9 cellular contexts compared by ENCODE assay signal in the genomic region with DNA sequence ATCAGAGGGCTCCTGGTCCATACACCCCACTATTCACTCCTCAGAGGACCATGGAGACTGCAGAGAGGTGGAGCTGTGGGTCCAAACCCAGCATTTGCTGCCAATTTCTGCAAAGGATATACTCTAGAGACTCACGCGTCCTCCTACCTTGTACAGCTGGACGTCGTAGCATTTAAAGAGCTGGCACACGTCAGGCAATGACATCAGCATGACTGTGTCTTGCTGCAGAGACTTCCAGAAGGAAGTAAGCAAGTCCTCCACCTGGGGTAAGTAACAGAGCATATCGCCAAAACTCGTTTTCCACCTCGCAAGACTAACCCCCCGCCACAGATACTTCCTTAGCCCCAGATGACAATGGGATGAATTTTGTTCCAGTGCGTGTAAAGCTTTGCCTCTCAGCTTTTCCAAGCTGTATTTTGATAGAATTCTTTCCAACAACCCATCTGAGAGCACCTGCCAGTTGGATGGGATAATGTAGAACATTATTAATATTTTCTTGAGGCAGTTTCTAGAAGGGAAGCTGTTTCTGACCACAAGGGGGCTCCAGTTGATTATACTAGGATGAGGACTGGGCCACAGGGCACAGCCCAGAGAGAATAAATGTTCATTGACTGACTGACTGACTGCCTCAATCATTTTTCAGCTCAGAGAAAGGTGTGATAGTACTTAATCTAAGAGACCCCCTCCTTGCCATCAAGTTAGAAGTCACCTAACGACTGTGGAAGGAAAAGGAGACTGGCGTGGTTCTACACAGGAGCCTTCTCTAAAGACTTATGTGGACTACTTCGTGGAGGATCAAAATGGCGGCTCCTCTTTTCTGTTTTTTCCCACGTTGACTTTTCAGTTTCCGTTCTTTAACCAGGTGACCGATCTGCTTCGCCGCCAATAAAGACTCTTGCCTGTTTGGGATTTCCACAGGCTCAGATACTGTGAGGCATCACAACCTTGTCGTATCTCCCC. TPM values are rescaled to one million over a fixed set of nuclear protein-coding genes. Genes with fewer than 3 reads are reported as not detected.
A peak's percentile ranks its signal among the peaks of the same experiment; 100 is the strongest.
DNase-seq lines count a peak whose midpoint lies in the region; ATAC-seq, FAIRE-seq and TF ChIP-seq lines count a peak whose summit lies in the region.
"Had no signal": no experiment of that assay in that cellular context is flagged by ENCODE, and none has a peak within 500 bp of the region (broad histone marks: within the 10 kb centered on the region; RNA-seq: fewer than 3 reads in every experiment).

No MANE protein-coding gene starts in this region.

- H3K36me3 Mint-ChIP-seq in activated T-cell treated with anti-CD3 and anti-CD28 coated beads, Interleukin-2, amount 50 U/mL, for 72 hours (ENCODE audit: insufficient read depth in 2 of 2), result no peaks in the 10 kb centered on the region

- TF ChIP-seq RAD21 in HCT116 (IDR thresholded peaks at IDR 0.05; ENCODE audit: low read depth), result peak; percentile 91

- H3K27me3 Mint-ChIP-seq in activated T-cell treated with anti-CD3 and anti-CD28 coated beads, Interleukin-2, amount 50 U/mL, for 72 hours (ENCODE audit: low read depth), result no peaks in the 10 kb centered on the region
- H3K27me3 Mint-ChIP-seq: stimulated activated naive CD8-positive, alpha-beta T cell treated with anti-CD3 and anti-CD28 coated beads, Interleukin-15, Interleukin-2, amounts not matched to agents 100 ng/mL and 50 ng/mL, for 24 hours had no signal

- H3K9me2 ChIP-seq in HCT116 (ENCODE audit: insufficient read depth) (no peaks in the 10 kb centered on the region), PC-3 (replicated peaks; ENCODE audit: low read length) (no peaks in the 10 kb centered on the region)

- FAIRE-seq in pancreas (lab: Jason Lieb, UNC), result no peak

- H3K36me3 ChIP-seq in HCT116 (ENCODE audit: control insufficient read depth in 1 of 2, insufficient read depth in 2 of 2, low read length in 2 of 2), result no peaks in the 10 kb centered on the region
- no peaks in the 10 kb centered on the region for H3K36me3 ChIP-seq in PC-3 (ENCODE audit: low read depth, low read length)
- H3K36me3 ChIP-seq in pancreas, result no peaks in the 10 kb centered on the region
- H3K36me3 ChIP-seq in uterus, result no peaks in the 10 kb centered on the region

- H4K20me1 ChIP-seq in HCT116 (ENCODE audit: insufficient read depth), result no peaks in the 10 kb centered on the region
- H4K20me1 ChIP-seq in PC-3 (ENCODE audit: low read length), result no peaks in the 10 kb centered on the region

- H3K9me3 ChIP-seq in HCT116 (ENCODE audit: control insufficient read depth in 1 of 2, insufficient read depth in 1 of 2, low read depth in 1 of 2, low read length in 2 of 2), result no peaks in the 10 kb centered on the region
- H3K9me3 ChIP-seq in PC-3 (ENCODE audit: low read length), result no peaks in the 10 kb centered on the region
- H3K9me3 ChIP-seq in pancreas, result no peaks in the 10 kb centered on the region
- H3K9me3 ChIP-seq in uterus, result no peaks in the 10 kb centered on the region

- peak; percentile 49 for DNase-seq in HCT116 (ENCODE audit: low read depth, low spot score)
- peak; percentile 89 for DNase-seq in PC-3
- peak; percentile 60 to 66 for DNase-seq in activated T-cell treated with anti-CD3 and anti-CD28 coated beads, Interleukin-2, amount 50 U/mL, for 72 hours
- peak; percentile 84 for DNase-seq in fibroblast of villous mesenchyme (ENCODE audit: low read depth)
- peak in 3 of 6 donors; percentile 20 to 42 (median 42) for DNase-seq in pancreas
- DNase-seq in uterus, result peak; percentile 36 to 64

- POLR2A ChIA-PET in HCT116 (lab: Charles Lee) (no interaction called here), PC-3 (lab: Charles Lee; ENCODE audit: unreplicated experiment) (interaction anchor here (0.6 kb wide), 2 partner anchors 31 to 286 kb away, joined by 3 to 5 read pairs; no protein-coding TSS in a partner anchor)

- no peaks in the 10 kb centered on the region for H3F3A ChIP-seq in PC-3 (ENCODE audit: low read length, unreplicated experiment)

- H3K4me3 ChIP-seq in HCT116 (replicated peaks in 1 of 2; ENCODE audit: low read depth in 1 of 2, low read length in 2 of 2) (no peak overlapping the region), PC-3 (ENCODE audit: low read length) (peak overlapping the region; percentile 48), fibroblast of villous mesenchyme (ENCODE audit: low read depth, low read length) (no peak overlapping the region), pancreas (no peak overlapping the region), uterus (no peak overlapping the region)

- H3K27ac ChIP-seq in C4-2B, result no peak overlapping the region
- no peak overlapping the region for H3K27ac ChIP-seq in HCT116 (ENCODE audit: low read depth, low read length)
- H3K27ac ChIP-seq in PC-3 (ENCODE audit: low read length), result peak overlapping the region; percentile 85
- H3K27ac ChIP-seq in pancreas, result no peak overlapping the region
- H3K27ac ChIP-seq in uterus, result no peak overlapping the region

- H3K27me3 ChIP-seq in HCT116 (ENCODE audit: insufficient read depth, low read length), result no peaks in the 10 kb centered on the region
- H3K27me3 ChIP-seq in PC-3 (ENCODE audit: low read length), result no peaks in the 10 kb centered on the region
- H3K27me3 ChIP-seq in pancreas, result no peaks in the 10 kb centered on the region
- H3K27me3 ChIP-seq in uterus, result no peaks in the 10 kb centered on the region

- no peak overlapping the region for H3K4me2 ChIP-seq in HCT116 (ENCODE audit: low read length)
- H3K4me2 ChIP-seq in PC-3 (ENCODE audit: low read length), result peak overlapping the region; percentile 74

- 65 to 70% methylated on average over 20 of the region's 20 CpGs for WGBS in pancreas, 2 donors

- H3K4me3 Mint-ChIP-seq in activated T-cell treated with anti-CD3 and anti-CD28 coated beads, Interleukin-2, amount 50 U/mL, for 72 hours, result no peak overlapping the region
- H3K4me3 Mint-ChIP-seq: stimulated activated naive CD8-positive, alpha-beta T cell treated with anti-CD3 and anti-CD28 coated beads, Interleukin-15, Interleukin-2, amounts not matched to agents 100 ng/mL and 50 ng/mL, for 24 hours had no signal

- TF ChIP-seq POLR2A in HCT116 (IDR thresholded peaks at IDR 0.05; ENCODE audit: borderline replicate concordance, extremely low read depth, insufficient read depth, insufficient read length) (no peak), uterus (IDR thresholded peaks at IDR 0.05) (no peak)

- no peak overlapping the region for H3K27ac Mint-ChIP-seq in activated T-cell treated with anti-CD3 and anti-CD28 coated beads, Interleukin-2, amount 50 U/mL, for 72 hours
- H3K27ac Mint-ChIP-seq: stimulated activated naive CD8-positive, alpha-beta T cell treated with anti-CD3 and anti-CD28 coated beads, Interleukin-15, Interleukin-2, amounts not matched to agents 100 ng/mL and 50 ng/mL, for 24 hours had no signal

- ATAC-seq in HCT116, result peak; percentile 91
- ATAC-seq in PC-3, result peak; percentile 89
- ATAC-seq in activated T-cell treated with anti-CD3 and anti-CD28 coated beads, Interleukin-2, amount 50 U/mL, for 72 hours (replicated peaks in 1 of 2), result peak; percentile 58 to 75
- peak in 3 of 4 donors; percentile 79 to 87 (median 85) for ATAC-seq in pancreas
- no peak for ATAC-seq in HG03521 (IDR thresholded peaks at IDR 0.05; ENCODE audit: unreplicated experiment)

- BruUV-seq in HCT116 (replicated peaks; lab: Mats Ljungman, UMichigan) (no TSS peak), PC-3 (replicated peaks; lab: Mats Ljungman, UMichigan) (TSS peak; percentile 56)

- H3K9ac ChIP-seq in HCT116 (ENCODE audit: low read length) (no peak overlapping the region), PC-3 (ENCODE audit: low read length) (peak overlapping the region; percentile 60)

- no peaks in the 10 kb centered on the region for H3K4me1 Mint-ChIP-seq in activated T-cell treated with anti-CD3 and anti-CD28 coated beads, Interleukin-2, amount 50 U/mL, for 72 hours (ENCODE audit: low read depth)

- TF ChIP-seq CTCF in C4-2B (conservative IDR thresholded peaks at IDR 0.05), result peak; percentile 87
- TF ChIP-seq CTCF in HCT116 (IDR thresholded peaks at IDR 0.05 in 2 of 3, conservative IDR thresholded peaks at IDR 0.05 in 1 of 3; ENCODE audit: borderline replicate concordance in 1 of 3, insufficient read depth in 1 of 3, low read depth in 2 of 3, low read length in 2 of 3), result peak; percentile 71 to 82 (median 80)
- peak; percentile 87 for TF ChIP-seq CTCF in PC-3 (conservative IDR thresholded peaks at IDR 0.05; ENCODE audit: low read depth, low read length)
- peak; percentile 83 for TF ChIP-seq CTCF in fibroblast of villous mesenchyme (IDR thresholded peaks at IDR 0.05; ENCODE audit: insufficient read depth, low read depth, low read length)
- peak in 3 of 4 donors; percentile 36 to 62 (median 50) for TF ChIP-seq CTCF in pancreas (IDR thresholded peaks at IDR 0.05)
- TF ChIP-seq CTCF in uterus (IDR thresholded peaks at IDR 0.05), result peak; percentile 62 to 71 (median 67)

- intact Hi-C loops in HCT116 (cut with micrococcal nuclease) (loop anchor here (1.0 to 10.0 kb wide), 6 partner anchors 76 to 1030 kb away; no protein-coding TSS in a partner anchor), PC-3 (cut with micrococcal nuclease) (loop anchor here (1.0 to 2.0 kb wide), 6 partner anchors 30 to 454 kb away; partner anchors contain the start of gene MAP4K4), pancreas (cut with DNase I) (loop anchor here in 1 of 3 donors (10.0 kb wide), 1 partner anchor 426 kb away; no protein-coding TSS in a partner anchor), uterus (cut with DNase I; ENCODE audit: low total_unique reads) (no loop called here)

- peak overlapping the region; percentile 31 for H2AFZ ChIP-seq in HCT116 (ENCODE audit: low read depth, low read length, poor library complexity, severe bottlenecking)
- peak overlapping the region; percentile 69 for H2AFZ ChIP-seq in PC-3 (ENCODE audit: low read length)

- no peaks in the 10 kb centered on the region for H3K9me3 Mint-ChIP-seq in activated T-cell treated with anti-CD3 and anti-CD28 coated beads, Interleukin-2, amount 50 U/mL, for 72 hours
- H3K9me3 Mint-ChIP-seq: stimulated activated naive CD8-positive, alpha-beta T cell treated with anti-CD3 and anti-CD28 coated beads, Interleukin-15, Interleukin-2, amounts not matched to agents 100 ng/mL and 50 ng/mL, for 24 hours had no signal

- H3K4me1 ChIP-seq in HCT116 (ENCODE audit: control insufficient read depth in 1 of 2, insufficient read depth in 2 of 2, low read length in 2 of 2), result no peaks in the 10 kb centered on the region
- peaks cover 14% of the 10 kb centered on the region for H3K4me1 ChIP-seq in PC-3 (ENCODE audit: insufficient read depth, low read length)
- no peaks in the 10 kb centered on the region for H3K4me1 ChIP-seq in pancreas
- no peaks in the 10 kb centered on the region for H3K4me1 ChIP-seq in uterus

- CTCF ChIA-PET in HCT116 (lab: Charles Lee), result interaction anchor here (0.5 to 3.2 kb wide), 13 partner anchors 10 to 821 kb away, joined by 3 to 18 read pairs (median 3); no protein-coding TSS in a partner anchor
- CTCF ChIA-PET in PC-3 (lab: Charles Lee), result interaction anchor here (0.7 to 1.9 kb wide), 6 partner anchors 28 to 413 kb away, joined by 4 to 21 read pairs (median 10); partner anchors contain the start of gene CREG2

- RAD21 ChIA-PET in HCT116 (lab: Charles Lee; ENCODE audit: low non-redundant PET in 1 of 2, low total read pairs in 2 of 2, uncharacterized antibody in 2 of 2, unreplicated experiment in 2 of 2), result interaction anchor here (0.5 to 1.1 kb wide), 5 partner anchors 64 to 1024 kb away, joined by 3 to 5 read pairs (median 4); no protein-coding TSS in a partner anchor

- H3K79me2 ChIP-seq in HCT116 (ENCODE audit: insufficient read depth, low read length) (no peaks in the 10 kb centered on the region), PC-3 (ENCODE audit: low read length) (no peaks in the 10 kb centered on the region)

RNA-seq across cellular contexts. Expression of gene CREG2, which starts 31.7 kb away (rescaled TPM):
- 0.12 TPM for total RNA-seq in HCT116 (2021; ENCODE audit: unreplicated experiment)
- 0.16 and 0.29 TPM in 2 replicates for polyA plus RNA-seq in HCT116 (2012)
- total RNA-seq in PC-3 (2014; rRNA removed), result 40.0 and 67.9 TPM in 2 replicates
- total RNA-seq in activated T-cell treated with anti-CD3 and anti-CD28 coated beads, Interleukin-2, amount 50 U/mL, for 72 hours, result not detected
- total RNA-seq in fibroblast of villous mesenchyme, result not detected in 2 replicates
- under 1 TPM in 2 of 6 donors, not detected in 4; 0.12 to 0.19 TPM for total RNA-seq in pancreas
- under 1 TPM in 1 of 2 donors, not detected in 1; 0.05 TPM for polyA plus RNA-seq in pancreas
- total RNA-seq in uterus, result under 1 TPM in 1 of 4 donors, not detected in 3; 0.28 TPM

RNA-seq across cellular contexts. Expression of gene RFX8, which starts 55.9 kb away (rescaled TPM):
- not detected for total RNA-seq in HCT116 (2021; ENCODE audit: unreplicated experiment)
- not detected in 2 replicates for polyA plus RNA-seq in HCT116 (2012)
- 0.46 and 0.77 TPM in 2 replicates for total RNA-seq in PC-3 (2014; rRNA removed)
- total RNA-seq in activated T-cell treated with anti-CD3 and anti-CD28 coated beads, Interleukin-2, amount 50 U/mL, for 72 hours, result 1 to 10 TPM; 1.4 to 2.3 TPM
- total RNA-seq in fibroblast of villous mesenchyme, result 0.97 and 1.7 TPM in 2 replicates
- under 1 TPM in 2 of 6 donors, not detected in 4; 0.28 to 0.52 TPM for total RNA-seq in pancreas
- polyA plus RNA-seq in pancreas, result under 1 TPM; 0.15 to 0.40 TPM
- 1 to 10 TPM in 2 of 4 donors, under 1 TPM in 1, not detected in 1; 0.51 to 1.4 (median 1.1) TPM for total RNA-seq in uterus

Comparison
In these comparisons a context has a peak if more than half of its experiments do, and no peak if none do; other contexts are left out.
1. RNA of gene CREG2, which starts 31.7 kb away (total RNA-seq): 40.0 to 67.9 TPM in PC-3; not detected in activated T-cell treated with anti-CD3 and anti-CD28 coated beads, Interleukin-2, amount 50 U/mL, for 72 hours, 0.12 TPM in HCT116 (single experiment), 0.12 to 0.19 TPM in pancreas, not detected in fibroblast of villous mesenchyme and 0.28 TPM in uterus; every median in the first group is over 10 times any median in the second.
2. Peak in every context shown above with its lines, with median percentiles within 50 percentile points of each other: CTCF ChIP-seq.